In the genomic region with DNA sequence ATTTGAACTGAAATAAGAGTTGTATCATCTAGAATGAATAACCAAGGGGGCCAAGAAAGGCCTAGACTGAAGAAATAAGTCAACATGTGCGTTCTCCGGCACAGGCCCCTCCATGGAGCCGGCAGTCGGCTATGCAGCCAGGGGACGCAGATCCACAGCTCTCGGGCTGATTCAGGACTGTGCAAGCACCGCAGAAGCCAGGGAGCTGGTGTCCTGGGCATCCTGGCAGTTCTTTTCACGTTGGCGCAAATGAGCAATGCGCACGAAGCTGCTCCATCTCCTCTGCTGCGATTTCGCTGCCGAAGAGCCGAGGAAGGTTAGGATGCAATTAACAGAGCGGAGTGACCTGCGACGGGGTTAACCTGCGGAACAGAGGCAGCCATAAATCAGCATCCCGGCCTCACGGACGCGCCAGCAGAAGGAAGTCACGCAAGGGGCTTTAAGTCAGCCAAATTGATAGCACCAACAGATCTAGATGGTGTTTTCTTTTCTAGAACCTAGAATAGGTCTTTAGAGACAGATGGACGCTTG, we compare ENCODE assay signal across 29 cellular contexts.
"Had no signal": no experiment of that assay in that cellular context is flagged by ENCODE, and none has a peak within 500 bp of the region (broad histone marks: within the 10 kb centered on the region; RNA-seq: fewer than 3 reads in every experiment).

No MANE protein-coding gene starts in this region.

- H3K27me3 ChIP-seq: colonic mucosa, foreskin keratinocyte, neural progenitor cell, pancreas, right lobe of liver, transverse colon, vagina had no signal

- DNase-seq: colonic mucosa; effector CD8-positive, alpha-beta T cell; foreskin keratinocyte; heart right ventricle; hippocampal formation; kidney glomerular epithelial cell; left colon; left ventricle myocardium superior; lower lobe of right lung; natural killer cell; nucleus accumbens; pancreas; retina; right lobe of liver; small intestine; stimulated activated CD4-positive, alpha-beta T cell treated with anti-CD3 and anti-CD28 coated beads, Interleukin-15, amount 100 ng/mL, for 24 hours; stimulated activated CD4-positive, alpha-beta T cell treated with anti-CD3 and anti-CD28 coated beads, Interleukin-2, amount 100 ng/mL, for 48 hours; stimulated activated CD8-positive, alpha-beta memory T cell treated with anti-CD3 and anti-CD28 coated beads, Interleukin-4, amount 100 ng/mL, for 48 hours; stimulated activated naive CD4-positive, alpha-beta T cell; stimulated activated naive CD8-positive, alpha-beta T cell treated with anti-CD3 and anti-CD28 coated beads, Interleukin-15, amount 100 ng/mL, for 72 hours; transverse colon had no signal

- H3K27ac ChIP-seq: colonic mucosa, esophagus muscularis mucosa, foreskin keratinocyte, gastroesophageal sphincter, heart right ventricle, lower lobe of right lung, neural progenitor cell, pancreas, right lobe of liver, suprapubic skin, transverse colon, vagina had no signal

- H3K4me3 Mint-ChIP-seq: dendritic cell treated with granulocyte-macrophage colony-stimulating factor and Interleukin-4, amounts not matched to agents 40 ng/mL and 50 ng/mL, for 4 days; natural killer cell; neural progenitor cell; stimulated activated naive CD8-positive, alpha-beta T cell treated with anti-CD3 and anti-CD28 coated beads, Interleukin-15, amount 100 ng/mL, for 72 hours had no signal

- H3K9me3 Mint-ChIP-seq: dendritic cell treated with granulocyte-macrophage colony-stimulating factor and Interleukin-4, amounts not matched to agents 40 ng/mL and 50 ng/mL, for 4 days; natural killer cell; stimulated activated naive CD8-positive, alpha-beta T cell treated with anti-CD3 and anti-CD28 coated beads, Interleukin-15, amount 100 ng/mL, for 72 hours had no signal

- H3K4me3 ChIP-seq: colonic mucosa, esophagus muscularis mucosa, gastroesophageal sphincter, heart right ventricle, lower lobe of right lung, neural progenitor cell, pancreas, right lobe of liver, suprapubic skin, transverse colon, vagina had no signal

- H2AFZ ChIP-seq: neural progenitor cell had no signal

- H3K4me2 ChIP-seq: neural progenitor cell had no signal

- FAIRE-seq: endothelial cell of umbilical vein, islet of Langerhans, pancreas, small intestine had no signal

- H3K27ac Mint-ChIP-seq: dendritic cell treated with granulocyte-macrophage colony-stimulating factor and Interleukin-4, amounts not matched to agents 40 ng/mL and 50 ng/mL, for 4 days; natural killer cell; neural progenitor cell; stimulated activated naive CD8-positive, alpha-beta T cell treated with anti-CD3 and anti-CD28 coated beads, Interleukin-15, amount 100 ng/mL, for 72 hours had no signal

- H3K9ac ChIP-seq: neural progenitor cell had no signal

- H3K4me1 Mint-ChIP-seq: natural killer cell; stimulated activated naive CD8-positive, alpha-beta T cell treated with anti-CD3 and anti-CD28 coated beads, Interleukin-15, amount 100 ng/mL, for 72 hours had no signal

- H3K4me1 ChIP-seq: colonic mucosa, esophagus muscularis mucosa, foreskin keratinocyte, gastroesophageal sphincter, heart right ventricle, lower lobe of right lung, pancreas, right lobe of liver, suprapubic skin, transverse colon, vagina had no signal

- H3K9me3 ChIP-seq: colonic mucosa, esophagus muscularis mucosa, gastroesophageal sphincter, heart right ventricle, lower lobe of right lung, pancreas, right lobe of liver, suprapubic skin, transverse colon, vagina had no signal

- H3K36me3 ChIP-seq: colonic mucosa, esophagus muscularis mucosa, gastroesophageal sphincter, heart right ventricle, lower lobe of right lung, neural progenitor cell, pancreas, right lobe of liver, suprapubic skin, transverse colon, vagina had no signal

- ATAC-seq: foreskin keratinocyte; gastroesophageal sphincter; heart right ventricle; left colon; left ventricle myocardium superior; lower lobe of right lung; natural killer cell; pancreas; right lobe of liver; stimulated activated naive CD8-positive, alpha-beta T cell treated with anti-CD3 and anti-CD28 coated beads, Interleukin-15, amount 100 ng/mL, for 72 hours had no signal

- H3K36me3 Mint-ChIP-seq: natural killer cell, neural progenitor cell had no signal
